Comparison of ENCODE assay signal across 11 cellular contexts in the genomic region with DNA sequence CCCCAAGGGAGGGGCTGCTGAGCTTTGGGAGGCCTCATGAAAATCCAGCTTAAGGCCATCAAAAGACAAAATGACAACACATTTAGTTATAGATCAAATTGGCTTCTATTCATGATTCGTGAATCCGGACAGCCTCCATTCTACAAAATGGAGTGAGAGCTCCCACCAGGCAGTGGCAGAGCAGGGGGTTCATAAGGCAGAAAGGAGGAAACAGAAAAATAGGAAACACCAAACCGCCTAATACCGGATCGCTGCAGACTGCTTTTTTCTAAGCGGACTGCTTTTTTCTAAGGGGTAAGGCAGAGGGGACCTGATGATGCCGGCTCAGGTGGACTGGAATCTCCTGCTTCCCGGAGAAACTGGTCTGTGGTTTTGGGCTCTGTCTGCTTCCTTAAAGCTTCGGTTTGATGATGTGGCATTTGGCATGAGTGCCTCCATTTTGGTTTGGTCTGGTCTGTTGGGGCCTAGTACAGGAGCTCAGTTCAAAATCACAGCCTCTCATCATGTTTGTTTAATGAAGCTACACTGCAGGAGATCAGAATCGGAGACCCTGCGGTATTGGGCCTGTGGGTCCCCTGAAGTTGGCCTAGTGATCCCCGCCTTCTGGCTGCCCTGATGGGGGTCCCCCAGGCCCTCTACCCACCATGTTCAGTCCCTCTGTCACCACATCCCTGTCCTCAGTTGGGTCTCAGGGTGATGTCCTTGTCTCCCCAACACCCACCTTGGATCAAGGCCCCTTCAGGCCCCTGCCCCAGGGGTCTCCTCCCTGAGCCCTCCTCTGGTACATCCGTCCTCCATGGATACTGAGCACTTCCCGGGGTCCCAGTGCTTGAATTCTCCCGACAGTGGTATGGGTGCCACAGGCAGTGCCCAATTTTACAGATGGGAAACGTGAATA. TPM values are rescaled to one million over a fixed set of nuclear protein-coding genes. Genes with fewer than 3 reads are reported as not detected.
A peak's percentile ranks its signal among the peaks of the same experiment; 100 is the strongest.
DNase-seq lines count a peak whose midpoint lies in the region; ATAC-seq and TF ChIP-seq lines count a peak whose summit lies in the region.
"Had no signal": no experiment of that assay in that cellular context is flagged by ENCODE, and none has a peak within 500 bp of the region (broad histone marks: within the 10 kb centered on the region; RNA-seq: fewer than 3 reads in every experiment).

No MANE protein-coding gene starts in this region.

- ATAC-seq in HG02571 (IDR thresholded peaks at IDR 0.05; ENCODE audit: unreplicated experiment) (no peak), GM18519 (IDR thresholded peaks at IDR 0.05; ENCODE audit: low FRiP score, unreplicated experiment) (no peak), GM19397 (IDR thresholded peaks at IDR 0.05; ENCODE audit: unreplicated experiment) (no peak)
- ATAC-seq in activated CD8-positive, alpha-beta memory T cell treated with anti-CD3 and anti-CD28 coated beads, Interleukin-2, amount 10 ng/mL, durations not matched to agents 7 days and 5 days: no peak
- ATAC-seq: activated T-cell treated with anti-CD3 and anti-CD28 coated beads, Interleukin-2, amount 50 U/mL, for 4 hours had no signal

- CTCF ChIA-PET in BJ (lab: Yijun Ruan, JAX): interaction anchor here (0.9 to 2.8 kb wide), 5 partner anchors 17 to 199 kb away, joined by 3 to 13 read pairs (median 6); no protein-coding TSS in a partner anchor
- CTCF ChIA-PET in activated CD8-positive, alpha-beta memory T cell treated with anti-CD3 and anti-CD28 coated beads, Interleukin-2, amount 10 ng/mL, durations not matched to agents 7 days and 5 days (lab: Charles Lee): interaction anchor here (4.1 kb wide), 1 partner anchor 194 kb away, joined by 20 read pairs; no protein-coding TSS in a partner anchor

- H4K20me1 ChIP-seq in fibroblast of lung (ENCODE audit: control insufficient read depth, extremely low read depth, insufficient read depth, low read length): no peaks in the 10 kb centered on the region

- H3K4me1 ChIP-seq in Peyer's patch (peaks cover 11 to 64% (median 17%) of the 10 kb centered on the region in 4 donors), fibroblast of lung (ENCODE audit: control insufficient read depth, extremely low read depth, insufficient read depth, low read length) (peaks cover 33% of the 10 kb centered on the region)

- H3K4me1 Mint-ChIP-seq in activated CD8-positive, alpha-beta memory T cell treated with anti-CD3 and anti-CD28 coated beads, Interleukin-2, amount 10 ng/mL, durations not matched to agents 7 days and 5 days: peaks cover 11% of the 10 kb centered on the region

- H3K9me3 ChIP-seq in Peyer's patch (no peaks in the 10 kb centered on the region), fibroblast of lung (ENCODE audit: control insufficient read depth, insufficient read depth, low read depth, low read length) (no peaks in the 10 kb centered on the region)

- H3K27me3 ChIP-seq in BJ (ENCODE audit: control insufficient read depth, insufficient read depth, low read length): no peaks in the 10 kb centered on the region
- no peaks in the 10 kb centered on the region for H3K27me3 ChIP-seq in Peyer's patch
- no peaks in the 10 kb centered on the region for H3K27me3 ChIP-seq in fibroblast of lung (ENCODE audit: control insufficient read depth, insufficient read depth, low read length)

- TF ChIP-seq CTCF in BJ (IDR thresholded peaks at IDR 0.05; ENCODE audit: insufficient read depth, low read depth, low read length): no peak
- TF ChIP-seq CTCF in Peyer's patch (IDR thresholded peaks at IDR 0.05): no peak
- TF ChIP-seq CTCF in fibroblast of lung (conservative IDR thresholded peaks at IDR 0.05 in 1 of 2, IDR thresholded peaks at IDR 0.05 in 1 of 2; ENCODE audit: low read depth in 1 of 2, low read length in 2 of 2): no peak
- no peak for TF ChIP-seq CTCF in retinal pigment epithelial cell (conservative IDR thresholded peaks at IDR 0.05; ENCODE audit: low read depth, low read length)

- H3K27me3 Mint-ChIP-seq in activated CD8-positive, alpha-beta memory T cell treated with anti-CD3 and anti-CD28 coated beads, Interleukin-2, amount 10 ng/mL, durations not matched to agents 7 days and 5 days: no peaks in the 10 kb centered on the region

- no peak overlapping the region for H2AFZ ChIP-seq in fibroblast of lung (ENCODE audit: low read length)

- DNase-seq in BJ (ENCODE audit: low read depth) (no peak), Peyer's patch (no peak), fibroblast of lung (ENCODE audit: low read depth in 2 of 2) (peak in 1 of 2 donors; percentile 23), retinal pigment epithelial cell (ENCODE audit: low read depth) (no peak)
- DNase-seq in activated CD8-positive, alpha-beta memory T cell treated with anti-CD3 and anti-CD28 coated beads, Interleukin-2, amount 10 ng/mL, durations not matched to agents 7 days and 5 days: no peak
- DNase-seq: activated T-cell treated with anti-CD3 and anti-CD28 coated beads, Interleukin-2, amount 50 U/mL, for 4 hours; stimulated activated naive CD8-positive, alpha-beta T cell treated with anti-CD3 and anti-CD28 coated beads, Interleukin-15, Interleukin-2, amounts not matched to agents 100 U/mL and 50 U/mL, for 24 hours had no signal

- H3K36me3 ChIP-seq in BJ (ENCODE audit: control insufficient read depth, insufficient read depth, low read length) (no peaks in the 10 kb centered on the region; the same call in 1 of the 2 replicates), Peyer's patch (no peaks in the 10 kb centered on the region), fibroblast of lung (ENCODE audit: control insufficient read depth, insufficient read depth, low read length) (peaks cover 6% of the 10 kb centered on the region)

- peak overlapping the region; percentile 95 for H3K9ac ChIP-seq in fibroblast of lung (ENCODE audit: insufficient read depth, low read length)

- H3K9me3 Mint-ChIP-seq in activated CD8-positive, alpha-beta memory T cell treated with anti-CD3 and anti-CD28 coated beads, Interleukin-2, amount 10 ng/mL, durations not matched to agents 7 days and 5 days (ENCODE audit: low read depth): no peaks in the 10 kb centered on the region
- H3K9me3 Mint-ChIP-seq: activated T-cell treated with anti-CD3 and anti-CD28 coated beads, Interleukin-2, amount 50 U/mL, for 4 hours had no signal

- POLR2A ChIA-PET in BJ (lab: Charles Lee): interaction anchor here (0.5 to 1.1 kb wide), 2 partner anchors 23 to 31 kb away, joined by 3 to 4 read pairs; no protein-coding TSS in a partner anchor

- no peak overlapping the region for H3K27ac Mint-ChIP-seq in activated CD8-positive, alpha-beta memory T cell treated with anti-CD3 and anti-CD28 coated beads, Interleukin-2, amount 10 ng/mL, durations not matched to agents 7 days and 5 days

- peak overlapping the region; percentile 65 to 98 (median 90) for H3K27ac ChIP-seq in Peyer's patch
- H3K27ac ChIP-seq in fibroblast of lung (ENCODE audit: insufficient read depth, low read length): peak overlapping the region; percentile 97
- H3K27ac ChIP-seq: SK-N-MC had no signal

- no peaks in the 10 kb centered on the region for H3K36me3 Mint-ChIP-seq in activated CD8-positive, alpha-beta memory T cell treated with anti-CD3 and anti-CD28 coated beads, Interleukin-2, amount 10 ng/mL, durations not matched to agents 7 days and 5 days

- peak overlapping the region; percentile 85 for H3K4me2 ChIP-seq in fibroblast of lung (ENCODE audit: extremely low read depth, insufficient read depth, low read length)

- no peak overlapping the region for H3K4me3 Mint-ChIP-seq in activated CD8-positive, alpha-beta memory T cell treated with anti-CD3 and anti-CD28 coated beads, Interleukin-2, amount 10 ng/mL, durations not matched to agents 7 days and 5 days
- H3K4me3 Mint-ChIP-seq: activated T-cell treated with anti-CD3 and anti-CD28 coated beads, Interleukin-2, amount 50 U/mL, for 4 hours had no signal

- H3K4me3 ChIP-seq in BJ (ENCODE audit: low read depth, low read length) (peak overlapping the region; percentile 50), Peyer's patch (peak overlapping the region in 3 of 4 donors; percentile 23 to 48 (median 48)), fibroblast of lung (replicated peaks in 1 of 4; ENCODE audit: control extremely low read depth in 1 of 4, insufficient read depth in 1 of 4, low read depth in 3 of 4, low read length in 4 of 4) (peak overlapping the region; percentile 52 to 67 (median 60)), retinal pigment epithelial cell (ENCODE audit: low read length) (peak overlapping the region; percentile 53)
- H3K4me3 ChIP-seq: SK-N-MC had no signal

- TF ChIP-seq POLR2A in Peyer's patch (IDR thresholded peaks at IDR 0.05): no peak

- peaks cover 21% of the 10 kb centered on the region for H3K79me2 ChIP-seq in fibroblast of lung (ENCODE audit: control insufficient read depth, insufficient read depth, low read length)

RNA-seq across cellular contexts. Expression of a gene that starts 1.2 kb away (rescaled TPM):
- polyA plus RNA-seq in BJ (2011; rRNA removed) (48.4 and 74.2 TPM in 2 replicates), fibroblast of lung (19.1 and 39.0 TPM in 2 replicates)
- polyA minus RNA-seq in BJ (2011; rRNA and poly(A)+ RNA removed): 12.8 and 17.3 TPM in 2 replicates
- total RNA-seq in Peyer's patch (10 to 100 TPM; 14.9 to 53.5 (median 37.0) TPM), fibroblast of lung (24.9 and 57.6 TPM in 2 replicates)
- 28.9 and 61.9 TPM in 2 replicates for polyA plus RNA-seq in fibroblast of lung (2012)
- polyA minus RNA-seq in fibroblast of lung (ENCODE audit: low replicate concordance): 14.7 and 50.0 TPM in 2 replicates
- not detected for total RNA-seq in activated CD8-positive, alpha-beta memory T cell treated with anti-CD3 and anti-CD28 coated beads, Interleukin-2, amount 10 ng/mL, durations not matched to agents 7 days and 5 days

RNA-seq across cellular contexts. Expression of a gene that starts 7.4 kb away (rescaled TPM):
- polyA plus RNA-seq in BJ (2011; rRNA removed): 23.6 and 38.0 TPM in 2 replicates
- 25.3 and 36.5 TPM in 2 replicates for polyA minus RNA-seq in BJ (2011; rRNA and poly(A)+ RNA removed)
- total RNA-seq in Peyer's patch: 100 to 1,000 TPM in 1 of 4 donors, 10 to 100 TPM in 3; 68.7 to 154 (median 91.6) TPM
- total RNA-seq in fibroblast of lung: 20.0 and 20.5 TPM in 2 replicates
- 11.5 and 15.7 TPM in 2 replicates for polyA plus RNA-seq in fibroblast of lung
- polyA plus RNA-seq in fibroblast of lung (2012): 10.8 and 17.2 TPM in 2 replicates
- polyA minus RNA-seq in fibroblast of lung (ENCODE audit: low replicate concordance): 35.3 and 55.9 TPM in 2 replicates
- total RNA-seq in activated CD8-positive, alpha-beta memory T cell treated with anti-CD3 and anti-CD28 coated beads, Interleukin-2, amount 10 ng/mL, durations not matched to agents 7 days and 5 days: 10 to 100 TPM; 20.0 to 48.9 TPM

RNA-seq across cellular contexts. Expression of a gene that starts 19.2 kb away (rescaled TPM):
- polyA plus RNA-seq in BJ (2011; rRNA removed) (75.1 and 101 TPM in 2 replicates), fibroblast of lung (36.3 and 53.5 TPM in 2 replicates)
- polyA minus RNA-seq in BJ (2011; rRNA and poly(A)+ RNA removed): 64.3 and 87.3 TPM in 2 replicates
- total RNA-seq in Peyer's patch (100 to 1,000 TPM; 153 to 195 (median 162) TPM), fibroblast of lung (88.1 and 148 TPM in 2 replicates)
- 146 and 217 TPM in 2 replicates for polyA plus RNA-seq in fibroblast of lung (2012)
- polyA minus RNA-seq in fibroblast of lung (ENCODE audit: low replicate concordance): 112 and 143 TPM in 2 replicates
- total RNA-seq in activated CD8-positive, alpha-beta memory T cell treated with anti-CD3 and anti-CD28 coated beads, Interleukin-2, amount 10 ng/mL, durations not matched to agents 7 days and 5 days: 100 to 1,000 TPM; 161 TPM

RNA-seq across cellular contexts. Expression of a gene that starts 27.5 kb away (rescaled TPM):
- polyA plus RNA-seq in BJ (2011; rRNA removed) (56.0 and 111 TPM in 2 replicates), fibroblast of lung (24.7 and 26.7 TPM in 2 replicates)
- polyA minus RNA-seq in BJ (2011; rRNA and poly(A)+ RNA removed): 58.8 and 76.7 TPM in 2 replicates
- total RNA-seq in Peyer's patch (100 to 1,000 TPM; 239 to 586 (median 464) TPM), fibroblast of lung (42.1 and 46.2 TPM in 2 replicates)
- 42.3 and 42.9 TPM in 2 replicates for polyA plus RNA-seq in fibroblast of lung (2012)
- polyA minus RNA-seq in fibroblast of lung (ENCODE audit: low replicate concordance): 47.1 and 61.2 TPM in 2 replicates
- 100 to 1,000 TPM; 235 to 311 TPM for total RNA-seq in activated CD8-positive, alpha-beta memory T cell treated with anti-CD3 and anti-CD28 coated beads, Interleukin-2, amount 10 ng/mL, durations not matched to agents 7 days and 5 days

Comparison
In these comparisons a context has a peak if more than half of its experiments do, and no peak if none do; other contexts are left out.
1. RNA of a gene that starts 1.2 kb away (total RNA-seq): 24.9 to 57.6 TPM in fibroblast of lung and 14.9 to 53.5 TPM in Peyer's patch; not detected in activated CD8-positive, alpha-beta memory T cell treated with anti-CD3 and anti-CD28 coated beads, Interleukin-2, amount 10 ng/mL, durations not matched to agents 7 days and 5 days; every median in the first group is over 10 times any median in the second.
2. Peak in every context shown above with its lines, with median percentiles within 50 percentile points of each other: H3K4me3 ChIP-seq.